Comparison of ENCODE assay signal across 1 cellular context in genomic region chr16:67248401-67249177, GRCh38.
TF ChIP-seq lines count a peak whose summit lies in the region.

TSS of gene SLC9A5 (plus strand) at chr16:67248979. CDS start at chr16:67249015, 36 bp downstream.

TF ChIP-seq in HepG2, 621 proteins besides CTCF, POLR2A, EP300 and RAD21 (continued from another document and continues in another):
- TF ChIP-seq PAXIP1 (CRISPR knock-in tag; conservative IDR thresholded peaks at IDR 0.05) (no peak), CREBL2 (CRISPR knock-in tag; IDR thresholded peaks at IDR 0.05; ENCODE audit: borderline replicate concordance) (peak; percentile 71; the same call in 1 of the 2 replicates), SRSF4 (IDR thresholded peaks at IDR 0.05; ENCODE audit: low read depth, low read length, poor library complexity, severe bottlenecking) (no peak), ZNF614 (CRISPR knock-in tag; IDR thresholded peaks at IDR 0.05; ENCODE audit: borderline replicate concordance) (no peak), KDM6A (CRISPR knock-in tag; IDR thresholded peaks at IDR 0.05; ENCODE audit: low read depth) (no peak), LBX2 (CRISPR knock-in tag; IDR thresholded peaks at IDR 0.05; ENCODE audit: borderline replicate concordance) (no peak), GLI4 (CRISPR knock-in tag; IDR thresholded peaks at IDR 0.05; ENCODE audit: borderline replicate concordance) (no peak), TEF (CRISPR knock-in tag; IDR thresholded peaks at IDR 0.05) (no peak), FOXO1 (CRISPR knock-in tag; IDR thresholded peaks at IDR 0.05) (no peak), ZNF782 (CRISPR knock-in tag; IDR thresholded peaks at IDR 0.05; ENCODE audit: borderline replicate concordance) (no peak), TBX3 (IDR thresholded peaks at IDR 0.05; ENCODE audit: borderline replicate concordance) (no peak), SRSF1 (optimal IDR thresholded peaks at IDR 0.05; ENCODE audit: low read depth, low read length) (no peak), TOE1 (CRISPR knock-in tag; IDR thresholded peaks at IDR 0.05) (no peak), RXRA (CRISPR knock-in tag; IDR thresholded peaks at IDR 0.05) (no peak; the same call in 1 of the 2 replicates), ZNF773 (CRISPR knock-in tag; IDR thresholded peaks at IDR 0.05; ENCODE audit: borderline replicate concordance) (no peak; the same call in 1 of the 2 replicates), ZNF558 (CRISPR knock-in tag; IDR thresholded peaks at IDR 0.05; ENCODE audit: borderline replicate concordance) (peak; percentile 57; the same call in 1 of the 2 replicates), CBX2 (IDR thresholded peaks at IDR 0.05; ENCODE audit: low read depth, low read length) (no peak), CBX2 (CRISPR knock-in tag; IDR thresholded peaks at IDR 0.05; ENCODE audit: low read depth) (0 out of 2 replicates have a peak, but pooled peaks have one; percentile 21), HMGXB3 (CRISPR knock-in tag; IDR thresholded peaks at IDR 0.05; ENCODE audit: borderline replicate concordance) (no peak), FOXO4 (CRISPR knock-in tag; conservative IDR thresholded peaks at IDR 0.05) (no peak), HOMEZ (CRISPR knock-in tag; IDR thresholded peaks at IDR 0.05; ENCODE audit: low read depth) (no peak), ZNF709 (CRISPR knock-in tag; IDR thresholded peaks at IDR 0.05) (no peak), ZNF597 (CRISPR knock-in tag; IDR thresholded peaks at IDR 0.05) (no peak), ZMAT5 (CRISPR knock-in tag; IDR thresholded peaks at IDR 0.05; ENCODE audit: borderline replicate concordance, low read depth) (no peak), ZNF687 (CRISPR knock-in tag; IDR thresholded peaks at IDR 0.05) (peak; percentile 79), ZNF441 (CRISPR knock-in tag; IDR thresholded peaks at IDR 0.05; ENCODE audit: borderline replicate concordance) (no peak), DDIT3 (CRISPR knock-in tag; IDR thresholded peaks at IDR 0.05) (no peak), ZNF24 (IDR thresholded peaks at IDR 0.05) (no peak), ZNF619 (CRISPR knock-in tag; IDR thresholded peaks at IDR 0.05) (no peak), ATM (IDR thresholded peaks at IDR 0.05; ENCODE audit: borderline replicate concordance) (no peak), REL (CRISPR knock-in tag; conservative IDR thresholded peaks at IDR 0.05) (no peak), BHLHE40 (IDR thresholded peaks at IDR 0.05; ENCODE audit: low read length) (0 out of 2 replicates have a peak, but pooled peaks have one; percentile 3), ATF5 (CRISPR knock-in tag; IDR thresholded peaks at IDR 0.05; ENCODE audit: low read depth) (0 out of 2 replicates have a peak, but pooled peaks have one; percentile 29), KDM4B (CRISPR knock-in tag; IDR thresholded peaks at IDR 0.05) (no peak), ZNF704 (CRISPR knock-in tag; IDR thresholded peaks at IDR 0.05; ENCODE audit: borderline replicate concordance) (no peak), SNAPC2 (CRISPR knock-in tag; IDR thresholded peaks at IDR 0.05) (no peak), IRF2 (CRISPR knock-in tag; IDR thresholded peaks at IDR 0.05) (no peak), EEA1 (CRISPR knock-in tag; IDR thresholded peaks at IDR 0.05; ENCODE audit: borderline replicate concordance) (peak; percentile 16; the same call in 1 of the 2 replicates)
